8 cellular contexts compared by ENCODE assay signal in the genomic region with DNA sequence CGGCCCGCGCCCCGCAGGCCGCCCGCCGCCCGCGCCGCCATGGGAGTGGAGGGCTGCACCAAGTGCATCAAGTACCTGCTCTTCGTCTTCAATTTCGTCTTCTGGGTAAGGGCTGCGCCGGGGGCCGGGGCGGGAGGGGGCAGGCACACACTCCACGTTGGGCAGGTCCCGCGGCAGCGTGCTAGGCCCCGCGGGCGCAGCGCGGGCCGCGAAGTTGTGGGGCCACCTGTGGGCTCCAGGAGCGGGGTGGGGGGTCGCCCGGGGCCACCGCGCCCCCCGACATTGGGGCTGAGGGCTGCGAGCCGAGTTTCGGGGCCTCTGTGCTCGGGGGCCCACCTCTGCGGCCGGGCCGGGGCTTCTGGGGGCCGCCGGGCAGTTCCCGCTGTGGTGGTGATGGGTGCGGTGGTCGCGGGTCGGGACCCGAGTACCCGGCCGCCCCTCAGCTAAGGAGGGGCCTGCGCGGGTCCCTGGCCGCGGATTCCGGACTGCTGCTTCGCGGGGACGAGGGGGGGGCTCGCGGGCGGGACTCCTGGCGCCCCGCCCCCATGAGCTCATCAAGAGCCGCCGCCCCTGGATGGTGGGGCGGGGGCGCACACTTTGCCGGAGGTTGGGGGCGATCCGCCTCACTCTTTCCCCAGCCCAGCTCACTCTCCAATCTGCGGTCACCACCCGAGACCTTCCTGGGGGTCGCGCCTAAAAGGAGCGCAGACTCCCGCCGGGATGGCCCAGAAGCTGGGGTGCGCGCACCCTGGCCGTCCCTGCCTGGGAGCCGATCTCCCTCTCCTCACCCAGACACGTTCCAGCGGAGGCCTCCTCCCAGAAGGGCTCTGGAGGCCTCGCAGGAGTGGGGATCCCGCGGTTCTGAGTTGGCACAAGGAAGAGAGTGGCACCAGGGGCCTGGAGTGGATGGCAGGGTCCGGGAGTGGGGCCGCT. TPM values are rescaled to one million over a fixed set of nuclear protein-coding genes. Genes with fewer than 3 reads are reported as not detected.
A peak's percentile ranks its signal among the peaks of the same experiment; 100 is the strongest.
DNase-seq lines count a peak whose midpoint lies in the region; ATAC-seq and TF ChIP-seq lines count a peak whose summit lies in the region.

No MANE protein-coding gene starts in this region.

- peaks cover 26% of the 10 kb centered on the region for H3K4me1 Mint-ChIP-seq in endothelial cell (ENCODE audit: unreplicated experiment)

- peak overlapping the region; percentile 99 for H3K27ac ChIP-seq in subcutaneous abdominal adipose tissue (ENCODE audit: low read depth, low read length)

- TF ChIP-seq CTCF in endothelial cell (IDR thresholded peaks at IDR 0.05; ENCODE audit: unreplicated experiment) = no peak

- peaks cover 12% of the 10 kb centered on the region for H3K36me3 Mint-ChIP-seq in endothelial cell (ENCODE audit: low read depth, unreplicated experiment)

- peak overlapping the region; percentile 91 for H3K27ac Mint-ChIP-seq in endothelial cell (ENCODE audit: unreplicated experiment)

- no peak for ATAC-seq in HG03097 (IDR thresholded peaks at IDR 0.05; ENCODE audit: low FRiP score, unreplicated experiment)

- DNase-seq in AG08395 (ENCODE audit: low spot score) = peak; percentile 73
- peak; percentile 65 for DNase-seq in GM19240 (ENCODE audit: insufficient read length, low spot score)
- peak; percentile 49 for DNase-seq in M059J (ENCODE audit: low read depth)
- DNase-seq in activated CD8-positive, alpha-beta memory T cell treated with anti-CD3 and anti-CD28 coated beads, Interleukin-2, amount 50 U/mL, for 48 hours = peak; percentile 75
- peak; percentile 66 for DNase-seq in endothelial cell (ENCODE audit: low spot score)
- peak; percentile 64 for DNase-seq in mucosa of gallbladder (ENCODE audit: low spot score)

- H3K4me3 ChIP-seq in subcutaneous abdominal adipose tissue (ENCODE audit: low read depth in 1 of 5, low read length in 5 of 5) = peak overlapping the region; percentile 89 to 96 (median 94)

- peaks cover 16 to 52% (median 47%) of the 10 kb centered on the region in 5 donors for H3K4me1 ChIP-seq in subcutaneous abdominal adipose tissue (ENCODE audit: control insufficient read depth in 5 of 5, insufficient read depth in 5 of 5, low read length in 5 of 5)

- peak overlapping the region; percentile 91 for H3K4me3 Mint-ChIP-seq in endothelial cell (ENCODE audit: unreplicated experiment)

- H3K9me3 Mint-ChIP-seq in endothelial cell (ENCODE audit: unreplicated experiment) = no peaks in the 10 kb centered on the region

- H3K27me3 Mint-ChIP-seq in endothelial cell (ENCODE audit: unreplicated experiment) = peaks cover 19% of the 10 kb centered on the region

- peak overlapping the region; percentile 48 to 98 (median 94) for H3K9ac ChIP-seq in subcutaneous abdominal adipose tissue (ENCODE audit: low read length in 5 of 5)

- H3K36me3 ChIP-seq in subcutaneous abdominal adipose tissue (ENCODE audit: control insufficient read depth in 5 of 5, insufficient read depth in 5 of 5, low read length in 5 of 5) = peaks cover 0 to 4% (median 0%) of the 10 kb centered on the region in 5 donors

- no peaks in the 10 kb centered on the region for H3K27me3 ChIP-seq in subcutaneous abdominal adipose tissue (ENCODE audit: control insufficient read depth in 5 of 5, insufficient read depth in 4 of 5, low read length in 5 of 5)

- no peaks in the 10 kb centered on the region for H3K9me3 ChIP-seq in subcutaneous abdominal adipose tissue (ENCODE audit: control insufficient read depth in 5 of 5, low read length in 5 of 5)

RNA-seq across cellular contexts. Expression of gene CD81, which starts 0.7 kb away (rescaled TPM):
- 144 and 209 TPM in 2 replicates for total RNA-seq in M059J (2014; rRNA removed; shearing (Covaris generic))
- total RNA-seq in endothelial cell (ENCODE audit: unreplicated experiment) (424 TPM), mucosa of gallbladder (746 TPM)

RNA-seq across cellular contexts. Expression of gene TSSC4, which starts 22.8 kb away (rescaled TPM):
- total RNA-seq in M059J (2014; rRNA removed; shearing (Covaris generic)) = 20.8 and 34.9 TPM in 2 replicates
- total RNA-seq in endothelial cell (ENCODE audit: unreplicated experiment) = 48.4 TPM
- 50.5 TPM for total RNA-seq in mucosa of gallbladder
